Comparison of ENCODE assay signal across 11 cellular contexts in genomic region chr2:64400733-64401500, GRCh38. TPM values are rescaled to one million over a fixed set of nuclear protein-coding genes. Genes with fewer than 3 reads are reported as not detected.
DNase-seq lines count a peak whose midpoint lies in the region; ATAC-seq and TF ChIP-seq lines count a peak whose summit lies in the region.
"Had no signal": no experiment of that assay in that cellular context is flagged by ENCODE, and none has a peak within 500 bp of the region (broad histone marks: within the 10 kb centered on the region; RNA-seq: fewer than 3 reads in every experiment).

No MANE protein-coding gene starts in this region.

- H3K36me3 ChIP-seq in MG63 (no peaks in the 10 kb centered on the region), endodermal cell (ENCODE audit: control insufficient read depth, insufficient read depth, low read length) (no peaks in the 10 kb centered on the region)

- peaks cover 16% of the 10 kb centered on the region for H3K27me3 Mint-ChIP-seq in endodermal cell (ENCODE audit: insufficient read depth)
- H3K27me3 Mint-ChIP-seq in neural crest cell (ENCODE audit: low read depth) = no peaks in the 10 kb centered on the region
- no peaks in the 10 kb centered on the region for H3K27me3 Mint-ChIP-seq in activated naive CD4-positive, alpha-beta T cell treated with anti-CD3 and anti-CD28 coated beads for 36 hours (ENCODE audit: low read depth)
- H3K27me3 Mint-ChIP-seq: B cell had no signal

- H3K4me1 Mint-ChIP-seq in endodermal cell (peaks cover 53% of the 10 kb centered on the region), neural crest cell (peaks cover 72% of the 10 kb centered on the region)
- no peaks in the 10 kb centered on the region for H3K4me1 Mint-ChIP-seq in activated naive CD4-positive, alpha-beta T cell treated with anti-CD3 and anti-CD28 coated beads for 36 hours (ENCODE audit: low read depth)
- H3K4me1 Mint-ChIP-seq: activated naive CD8-positive, alpha-beta T cell treated with anti-CD3 and anti-CD28 coated beads, Interleukin-2, amount 50 U/mL, for 24 hours had no signal

- CTCF ChIA-PET in activated naive CD4-positive, alpha-beta T cell treated with anti-CD3 and anti-CD28 coated beads for 36 hours (lab: Charles Lee) = no interaction called here

- intact Hi-C loops in activated naive CD4-positive, alpha-beta T cell treated with anti-CD3 and anti-CD28 coated beads for 36 hours (cut with micrococcal nuclease) = no loop called here
- intact Hi-C loops in posterior vena cava (cut with DNase I) = no loop called here

- H3K27ac ChIP-seq in C4-2B = peak overlapping the region; percentile 68
- H3K27ac ChIP-seq in endodermal cell (ENCODE audit: low read depth, low read length) = no peak overlapping the region

- H3K36me3 Mint-ChIP-seq in endodermal cell (ENCODE audit: low read depth) = no peaks in the 10 kb centered on the region
- H3K36me3 Mint-ChIP-seq in neural crest cell (ENCODE audit: low read depth) = no peaks in the 10 kb centered on the region
- no peaks in the 10 kb centered on the region for H3K36me3 Mint-ChIP-seq in activated naive CD4-positive, alpha-beta T cell treated with anti-CD3 and anti-CD28 coated beads for 36 hours (ENCODE audit: low read depth)

- H3K27ac Mint-ChIP-seq in endodermal cell (peak overlapping the region; percentile 41), neural crest cell (ENCODE audit: unreplicated experiment) (peak overlapping the region; percentile 93)
- H3K27ac Mint-ChIP-seq in activated naive CD4-positive, alpha-beta T cell treated with anti-CD3 and anti-CD28 coated beads for 36 hours = no peak overlapping the region
- H3K27ac Mint-ChIP-seq: activated naive CD8-positive, alpha-beta T cell treated with anti-CD3 and anti-CD28 coated beads, Interleukin-2, amount 50 U/mL, for 24 hours; B cell had no signal

- DNase-seq in MG63 (peak; percentile 36), endodermal cell (peak; percentile 74), neural crest cell (ENCODE audit: low read depth, low spot score) (no peak), SIG-M5 treated with dmso at 0.1 percent for 504 hours (lab: John Stamatoyannopoulos, UW; ENCODE audit: unreplicated experiment) (no peak), posterior vena cava (ENCODE audit: low spot score) (no peak)
- DNase-seq in activated naive CD4-positive, alpha-beta T cell treated with anti-CD3 and anti-CD28 coated beads for 36 hours = no peak
- DNase-seq: activated CD8-positive, alpha-beta memory T cell treated with anti-CD3 and anti-CD28 coated beads, Interleukin-2, amount 50 U/mL, for 4 hours; activated naive CD8-positive, alpha-beta T cell treated with anti-CD3 and anti-CD28 coated beads, Interleukin-2, amount 50 U/mL, for 24 hours had no signal

- H3K4me3 Mint-ChIP-seq in endodermal cell (peak overlapping the region; percentile 6), neural crest cell (no peak overlapping the region)
- no peak overlapping the region for H3K4me3 Mint-ChIP-seq in activated naive CD4-positive, alpha-beta T cell treated with anti-CD3 and anti-CD28 coated beads for 36 hours
- H3K4me3 Mint-ChIP-seq: activated naive CD8-positive, alpha-beta T cell treated with anti-CD3 and anti-CD28 coated beads, Interleukin-2, amount 50 U/mL, for 24 hours; B cell had no signal

- H3K9me3 Mint-ChIP-seq in endodermal cell (no peaks in the 10 kb centered on the region), neural crest cell (peaks cover 10% of the 10 kb centered on the region)
- H3K9me3 Mint-ChIP-seq in activated naive CD4-positive, alpha-beta T cell treated with anti-CD3 and anti-CD28 coated beads for 36 hours = no peaks in the 10 kb centered on the region
- H3K9me3 Mint-ChIP-seq: activated naive CD8-positive, alpha-beta T cell treated with anti-CD3 and anti-CD28 coated beads, Interleukin-2, amount 50 U/mL, for 24 hours had no signal

- H3K4me3 ChIP-seq in MG63 = no peak overlapping the region
- H3K4me3 ChIP-seq in endodermal cell (ENCODE audit: low read length) = no peak overlapping the region

- peaks cover 31% of the 10 kb centered on the region for H3K4me1 ChIP-seq in endodermal cell (ENCODE audit: control insufficient read depth, insufficient read depth, low read length)

- ATAC-seq in HG02884 (IDR thresholded peaks at IDR 0.05; ENCODE audit: unreplicated experiment) = no peak
- ATAC-seq: activated naive CD8-positive, alpha-beta T cell treated with anti-CD3 and anti-CD28 coated beads, Interleukin-2, amount 50 U/mL, for 24 hours had no signal

- no peak overlapping the region for H3K9ac ChIP-seq in endodermal cell (ENCODE audit: extremely low read depth, low read length, poor library complexity, severe bottlenecking)

- H3K27me3 ChIP-seq in MG63 (no peaks in the 10 kb centered on the region), endodermal cell (ENCODE audit: control insufficient read depth, insufficient read depth, low read length, poor library complexity, severe bottlenecking) (no peaks in the 10 kb centered on the region)

- TF ChIP-seq CTCF in C4-2B (conservative IDR thresholded peaks at IDR 0.05) (no peak), endodermal cell (conservative IDR thresholded peaks at IDR 0.05) (no peak), neural crest cell (conservative IDR thresholded peaks at IDR 0.05) (no peak)

- H3K9me3 ChIP-seq in MG63 (no peaks in the 10 kb centered on the region), endodermal cell (ENCODE audit: control insufficient read depth, low read length) (no peaks in the 10 kb centered on the region)

- 73 to 74% methylated on average over 6 to 8 of the region's 8 CpGs for WGBS in endodermal cell (ENCODE audit: insufficient coverage in 1 of 2, insufficient read length in 1 of 2), 2 experiments

RNA-seq across cellular contexts. Expression of gene LGALSL, which starts 53.0 kb away (rescaled TPM):
- total RNA-seq in MG63 (2014; rRNA removed; shearing (Covaris generic); ENCODE audit: low replicate concordance) = 4.5 and 8.8 TPM in 2 replicates
- total RNA-seq in endodermal cell (10 to 100 TPM; 22.5 to 41.7 TPM), neural crest cell (29.1 and 31.1 TPM in 2 replicates), posterior vena cava (10 to 100 TPM; 20.5 to 23.4 TPM)
- polyA plus RNA-seq in endodermal cell (2013, experiment 1 of 2) = 23.1 TPM
- polyA plus RNA-seq in endodermal cell (2013, experiment 2 of 2) = 23.8 TPM
- 1 to 10 TPM; 1.0 to 1.5 TPM for total RNA-seq in activated naive CD4-positive, alpha-beta T cell treated with anti-CD3 and anti-CD28 coated beads for 36 hours

Comparison
In these comparisons a context has a peak if more than half of its experiments do, and no peak if none do; other contexts are left out.
1. DNase-seq: peak in MG63 (single experiment) and endodermal cell (single experiment); none in neural crest cell (single experiment), activated naive CD4-positive, alpha-beta T cell treated with anti-CD3 and anti-CD28 coated beads for 36 hours (single experiment), SIG-M5 treated with dmso at 0.1 percent for 504 hours (single experiment) and posterior vena cava (single experiment).